18 cellular contexts compared by ENCODE assay signal in the genomic region with DNA sequence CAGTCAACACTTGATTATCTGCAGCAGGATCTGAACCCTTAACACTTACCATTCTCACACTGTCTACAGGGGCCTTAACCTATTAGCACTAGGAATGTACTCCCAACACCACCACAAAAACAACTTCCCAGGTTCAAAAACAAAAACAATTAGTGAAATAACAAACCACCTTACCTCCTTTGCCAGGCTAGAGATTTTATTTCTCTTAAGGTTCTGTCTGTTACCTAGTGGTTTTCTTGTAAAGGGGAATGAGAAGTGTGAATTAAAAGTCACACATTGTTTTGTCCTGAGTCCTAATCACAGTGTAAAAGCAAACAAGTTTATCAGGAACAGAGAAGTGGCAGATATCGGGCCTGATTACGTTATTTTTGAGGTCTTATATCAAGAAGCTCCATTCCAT. TPM values are rescaled to one million over a fixed set of nuclear protein-coding genes. Genes with fewer than 3 reads are reported as not detected.
A peak's percentile ranks its signal among the peaks of the same experiment; 100 is the strongest.
DNase-seq lines count a peak whose midpoint lies in the region; ATAC-seq and TF ChIP-seq lines count a peak whose summit lies in the region.
"Had no signal": no experiment of that assay in that cellular context is flagged by ENCODE, and none has a peak within 500 bp of the region (broad histone marks: within the 10 kb centered on the region; RNA-seq: fewer than 3 reads in every experiment).

No MANE protein-coding gene starts in this region.

- peaks cover 22% of the 10 kb centered on the region for H3K4me1 Mint-ChIP-seq in activated CD4-positive, alpha-beta T cell treated with anti-CD3 and anti-CD28 coated beads, Interleukin-2, amount 10 ng/mL, durations not matched to agents 24 days and 14 days
- H3K4me1 Mint-ChIP-seq in CD8-positive, alpha-beta T cell (ENCODE audit: low read depth), result peaks cover 41% of the 10 kb centered on the region
- H3K4me1 Mint-ChIP-seq in activated T-helper 1 cell treated with anti-CD3 and anti-CD28 coated beads, Interleukin-12 subunit alpha, Interleukin-12 subunit beta, Interleukin-2, Interleukin-4 antibody, amounts not matched to agents 30 ng/mL and 10 ng/mL and 1 ng/mL, durations not matched to agents 14 hours and 24 hours and 36 hours (ENCODE audit: low read depth), result peaks cover 29% of the 10 kb centered on the region
- H3K4me1 Mint-ChIP-seq in neural progenitor cell, result no peaks in the 10 kb centered on the region

- no peak overlapping the region for H2BK120ac ChIP-seq in mesendoderm (ENCODE audit: low read depth, low read length)

- H3K79me2 ChIP-seq in mesendoderm (ENCODE audit: control insufficient read depth, insufficient read depth, low read length) (peaks cover 2% of the 10 kb centered on the region), neural progenitor cell (ENCODE audit: low read depth) (peaks cover 53% of the 10 kb centered on the region)

- peaks cover 56% of the 10 kb centered on the region for H4K20me1 ChIP-seq in neural progenitor cell (ENCODE audit: low read depth)

- no peak overlapping the region for H4K8ac ChIP-seq in mesendoderm (ENCODE audit: low read depth, low read length)

- peak overlapping the region; percentile 42 for H3K27ac Mint-ChIP-seq in activated CD4-positive, alpha-beta T cell treated with anti-CD3 and anti-CD28 coated beads, Interleukin-2, amount 10 ng/mL, durations not matched to agents 24 days and 14 days
- peak overlapping the region; percentile 52 for H3K27ac Mint-ChIP-seq in CD8-positive, alpha-beta T cell
- peak overlapping the region; percentile 34 for H3K27ac Mint-ChIP-seq in activated T-helper 1 cell treated with anti-CD3 and anti-CD28 coated beads, Interleukin-12 subunit alpha, Interleukin-12 subunit beta, Interleukin-2, Interleukin-4 antibody, amounts not matched to agents 30 ng/mL and 10 ng/mL and 1 ng/mL, durations not matched to agents 14 hours and 24 hours and 36 hours
- no peak overlapping the region for H3K27ac Mint-ChIP-seq in neural progenitor cell

- no peaks in the 10 kb centered on the region for H3K9me3 ChIP-seq in CD8-positive, alpha-beta T cell (ENCODE audit: low read length)
- no peaks in the 10 kb centered on the region for H3K9me3 ChIP-seq in neural progenitor cell (ENCODE audit: low read depth)
- H3K9me3 ChIP-seq: BE2C had no signal

- H3K4me1 ChIP-seq in CD8-positive, alpha-beta T cell (ENCODE audit: insufficient read depth, low read length), result peaks cover 3% of the 10 kb centered on the region
- peaks cover 3% of the 10 kb centered on the region for H3K4me1 ChIP-seq in mesendoderm (ENCODE audit: control insufficient read depth, low read depth, low read length)
- H3K4me1 ChIP-seq in neural progenitor cell, result no peaks in the 10 kb centered on the region
- H3K4me1 ChIP-seq: BE2C had no signal

- H3K36me3 ChIP-seq in CD8-positive, alpha-beta T cell (ENCODE audit: insufficient read depth, low read length), result peaks cover 54% of the 10 kb centered on the region
- H3K36me3 ChIP-seq in mesendoderm (ENCODE audit: control insufficient read depth, insufficient read depth, low read length) (peaks cover 3% of the 10 kb centered on the region), neural progenitor cell (peaks cover 54% of the 10 kb centered on the region)

- H3K56ac ChIP-seq in mesendoderm (ENCODE audit: low read length), result no peak overlapping the region

- ATAC-seq in CD8-positive, alpha-beta T cell, result no peak
- ATAC-seq in GM18909 (IDR thresholded peaks at IDR 0.05; ENCODE audit: poor library complexity, unreplicated experiment), result no peak

- intact Hi-C loops in activated CD4-positive, alpha-beta T cell treated with anti-CD3 and anti-CD28 coated beads, Interleukin-2, amount 10 ng/mL, durations not matched to agents 24 days and 14 days (cut with micrococcal nuclease), result no loop called here
- intact Hi-C loops in CD8-positive, alpha-beta T cell (cut with DNase I, micrococcal nuclease), result no loop called here
- intact Hi-C loops in activated T-helper 1 cell treated with anti-CD3 and anti-CD28 coated beads, Interleukin-12 subunit alpha, Interleukin-12 subunit beta, Interleukin-2, Interleukin-4 antibody, amounts not matched to agents 30 ng/mL and 10 ng/mL and 1 ng/mL, durations not matched to agents 14 hours and 24 hours and 36 hours (cut with micrococcal nuclease), result no loop called here

- H3K36me3 Mint-ChIP-seq in activated CD4-positive, alpha-beta T cell treated with anti-CD3 and anti-CD28 coated beads, Interleukin-2, amount 10 ng/mL, durations not matched to agents 24 days and 14 days (ENCODE audit: low read depth), result peaks cover 64% of the 10 kb centered on the region
- H3K36me3 Mint-ChIP-seq in CD8-positive, alpha-beta T cell, result peaks cover 85% of the 10 kb centered on the region
- peaks cover 56% of the 10 kb centered on the region for H3K36me3 Mint-ChIP-seq in activated T-helper 1 cell treated with anti-CD3 and anti-CD28 coated beads, Interleukin-12 subunit alpha, Interleukin-12 subunit beta, Interleukin-2, Interleukin-4 antibody, amounts not matched to agents 30 ng/mL and 10 ng/mL and 1 ng/mL, durations not matched to agents 14 hours and 24 hours and 36 hours (ENCODE audit: low read depth)
- peaks cover 35% of the 10 kb centered on the region for H3K36me3 Mint-ChIP-seq in neural progenitor cell

- POLR2A ChIA-PET in CD8-positive, alpha-beta T cell (lab: Charles Lee), result no interaction called here

- no peak overlapping the region for H3K4me3 ChIP-seq in CD8-positive, alpha-beta T cell (ENCODE audit: low read depth, low read length)
- H3K4me3 ChIP-seq in mesendoderm (ENCODE audit: low read length), result no peak overlapping the region
- no peak overlapping the region for H3K4me3 ChIP-seq in neural progenitor cell

- no peak overlapping the region for H3K9ac ChIP-seq in mesendoderm (ENCODE audit: low read length)
- no peak overlapping the region for H3K9ac ChIP-seq in neural progenitor cell
- H3K9ac ChIP-seq: KMS-11 had no signal

- no peak overlapping the region for H3K18ac ChIP-seq in mesendoderm (ENCODE audit: low read length)

- H3K4me2 ChIP-seq in mesendoderm (ENCODE audit: low read length), result no peak overlapping the region
- no peak overlapping the region for H3K4me2 ChIP-seq in neural progenitor cell
- H3K4me2 ChIP-seq: KMS-11 had no signal

- H3K79me1 ChIP-seq in mesendoderm (ENCODE audit: low read length), result peaks cover 4% of the 10 kb centered on the region

- H3K27me3 Mint-ChIP-seq in activated CD4-positive, alpha-beta T cell treated with anti-CD3 and anti-CD28 coated beads, Interleukin-2, amount 10 ng/mL, durations not matched to agents 24 days and 14 days, result no peaks in the 10 kb centered on the region
- H3K27me3 Mint-ChIP-seq in CD8-positive, alpha-beta T cell (ENCODE audit: low read depth), result no peaks in the 10 kb centered on the region
- H3K27me3 Mint-ChIP-seq in activated T-helper 1 cell treated with anti-CD3 and anti-CD28 coated beads, Interleukin-12 subunit alpha, Interleukin-12 subunit beta, Interleukin-2, Interleukin-4 antibody, amounts not matched to agents 30 ng/mL and 10 ng/mL and 1 ng/mL, durations not matched to agents 14 hours and 24 hours and 36 hours (ENCODE audit: insufficient read depth), result no peaks in the 10 kb centered on the region
- no peaks in the 10 kb centered on the region for H3K27me3 Mint-ChIP-seq in neural progenitor cell (ENCODE audit: insufficient read depth, low read depth)

- H3K4ac ChIP-seq in mesendoderm (ENCODE audit: low read depth, low read length), result no peak overlapping the region

- CTCF ChIA-PET in CD8-positive, alpha-beta T cell (lab: Charles Lee), result no interaction called here

- no peak overlapping the region for H2BK5ac ChIP-seq in mesendoderm (ENCODE audit: low read length)

- DNase-seq in activated CD4-positive, alpha-beta T cell treated with anti-CD3 and anti-CD28 coated beads, Interleukin-2, amount 10 ng/mL, durations not matched to agents 24 days and 14 days, result no peak
- DNase-seq in activated CD4-positive, alpha-beta T cell treated with anti-CD3 and anti-CD28 coated beads, Interleukin-2, amount 50 U/mL, for 1 hour, result no peak
- no peak for DNase-seq in CD8-positive, alpha-beta T cell
- DNase-seq in activated T-helper 1 cell treated with anti-CD3 and anti-CD28 coated beads, Interleukin-12 subunit alpha, Interleukin-12 subunit beta, Interleukin-2, Interleukin-4 antibody, amounts not matched to agents 30 ng/mL and 10 ng/mL and 1 ng/mL, durations not matched to agents 14 hours and 24 hours and 36 hours (ENCODE audit: low spot score), result no peak
- DNase-seq in mesendoderm, result peak; percentile 90
- DNase-seq in neural progenitor cell (ENCODE audit: low spot score), result no peak
- no peak for DNase-seq in effector CD4-positive, alpha-beta T cell
- DNase-seq: 8988T, BE2C, DMS 273 treated with DMSO at 0.1 percent for 48 hours, GF-D8, NCI-H1048, NCI-H146, NCI-H2081, NCI-H524 had no signal

- H3K4me3 Mint-ChIP-seq in activated CD4-positive, alpha-beta T cell treated with anti-CD3 and anti-CD28 coated beads, Interleukin-2, amount 10 ng/mL, durations not matched to agents 24 days and 14 days, result no peak overlapping the region
- no peak overlapping the region for H3K4me3 Mint-ChIP-seq in CD8-positive, alpha-beta T cell
- no peak overlapping the region for H3K4me3 Mint-ChIP-seq in activated T-helper 1 cell treated with anti-CD3 and anti-CD28 coated beads, Interleukin-12 subunit alpha, Interleukin-12 subunit beta, Interleukin-2, Interleukin-4 antibody, amounts not matched to agents 30 ng/mL and 10 ng/mL and 1 ng/mL, durations not matched to agents 14 hours and 24 hours and 36 hours
- no peak overlapping the region for H3K4me3 Mint-ChIP-seq in neural progenitor cell

- H3K27me3 ChIP-seq in CD8-positive, alpha-beta T cell (ENCODE audit: insufficient read depth, low read length), result no peaks in the 10 kb centered on the region
- H3K27me3 ChIP-seq in mesendoderm (ENCODE audit: insufficient read depth, low read length, poor library complexity), result no peaks in the 10 kb centered on the region
- H3K27me3 ChIP-seq in neural progenitor cell, result no peaks in the 10 kb centered on the region
- H3K27me3 ChIP-seq: BE2C had no signal

- no CpG with 5 or more reads among the region's 2 CpGs for WGBS in mesendoderm (ENCODE audit: extremely low coverage, insufficient coverage, low lambda C conversion rate)

- H3K9me3 Mint-ChIP-seq in activated CD4-positive, alpha-beta T cell treated with anti-CD3 and anti-CD28 coated beads, Interleukin-2, amount 10 ng/mL, durations not matched to agents 24 days and 14 days, result no peaks in the 10 kb centered on the region
- no peaks in the 10 kb centered on the region for H3K9me3 Mint-ChIP-seq in CD8-positive, alpha-beta T cell
- H3K9me3 Mint-ChIP-seq in activated T-helper 1 cell treated with anti-CD3 and anti-CD28 coated beads, Interleukin-12 subunit alpha, Interleukin-12 subunit beta, Interleukin-2, Interleukin-4 antibody, amounts not matched to agents 30 ng/mL and 10 ng/mL and 1 ng/mL, durations not matched to agents 14 hours and 24 hours and 36 hours, result no peaks in the 10 kb centered on the region
- H3K9me3 Mint-ChIP-seq in neural progenitor cell, result no peaks in the 10 kb centered on the region

- H2BK15ac ChIP-seq in mesendoderm (replicated peaks; ENCODE audit: low read depth), result no peak overlapping the region

- H2AK5ac ChIP-seq in mesendoderm (ENCODE audit: low read length), result no peak overlapping the region

- no peak overlapping the region for H3K23ac ChIP-seq in mesendoderm (ENCODE audit: low read length)

- no peak for TF ChIP-seq CTCF in CD8-positive, alpha-beta T cell (IDR thresholded peaks at IDR 0.05)
- no peak for TF ChIP-seq CTCF in neural progenitor cell (IDR thresholded peaks at IDR 0.05)

- no peaks in the 10 kb centered on the region for H3F3A ChIP-seq in neural progenitor cell (ENCODE audit: low read depth)

- no peak overlapping the region for H4K5ac ChIP-seq in mesendoderm (ENCODE audit: low read length)

- no peak overlapping the region for H3K27ac ChIP-seq in CD8-positive, alpha-beta T cell (ENCODE audit: low read depth, low read length)
- H3K27ac ChIP-seq in mesendoderm (ENCODE audit: low read depth, low read length) (no peak overlapping the region), neural progenitor cell (no peak overlapping the region)
- H3K27ac ChIP-seq: KMS-11 had no signal

- H2AFZ ChIP-seq in neural progenitor cell (replicated peaks), result no peak overlapping the region

RNA-seq across cellular contexts. Expression of a gene that starts 9.7 kb away (rescaled TPM):
- total RNA-seq in activated CD4-positive, alpha-beta T cell treated with anti-CD3 and anti-CD28 coated beads, Interleukin-2, amount 10 ng/mL, durations not matched to agents 24 days and 14 days, result 122 and 125 TPM in 2 replicates
- 10 to 100 TPM; 64.8 to 74.9 TPM for total RNA-seq in CD8-positive, alpha-beta T cell
- 125 and 132 TPM in 2 replicates for total RNA-seq in activated T-helper 1 cell treated with anti-CD3 and anti-CD28 coated beads, Interleukin-12 subunit alpha, Interleukin-12 subunit beta, Interleukin-2, Interleukin-4 antibody, amounts not matched to agents 30 ng/mL and 10 ng/mL and 1 ng/mL, durations not matched to agents 14 hours and 24 hours and 36 hours
- 143 TPM for polyA plus RNA-seq in mesendoderm (2013, experiment 1 of 2)
- polyA plus RNA-seq in mesendoderm (2013, experiment 2 of 2), result 146 TPM
- 179 and 237 TPM in 2 replicates for total RNA-seq in neural progenitor cell (ENCODE audit: low replicate concordance)

RNA-seq across cellular contexts. Expression of a gene that starts 27.0 kb away (rescaled TPM):
- not detected in 2 replicates for total RNA-seq in activated CD4-positive, alpha-beta T cell treated with anti-CD3 and anti-CD28 coated beads, Interleukin-2, amount 10 ng/mL, durations not matched to agents 24 days and 14 days
- not detected for total RNA-seq in CD8-positive, alpha-beta T cell
- total RNA-seq in activated T-helper 1 cell treated with anti-CD3 and anti-CD28 coated beads, Interleukin-12 subunit alpha, Interleukin-12 subunit beta, Interleukin-2, Interleukin-4 antibody, amounts not matched to agents 30 ng/mL and 10 ng/mL and 1 ng/mL, durations not matched to agents 14 hours and 24 hours and 36 hours, result not detected in 2 replicates
- 0.48 TPM for polyA plus RNA-seq in mesendoderm (2013, experiment 1 of 2)
- polyA plus RNA-seq in mesendoderm (2013, experiment 2 of 2), result 0.50 TPM
- 0.39 and 2.8 TPM in 2 replicates for total RNA-seq in neural progenitor cell (ENCODE audit: low replicate concordance)
- total RNA-seq: Daoy had no signal
